Comparison of ENCODE assay signal across 1 cellular context in genomic region chr1:16249838-16250241, GRCh38.
TF ChIP-seq lines count a peak whose summit lies in the region.

No MANE protein-coding gene starts in this region.

TF ChIP-seq in HepG2, 621 proteins besides CTCF, POLR2A, EP300 and RAD21:
- TF ChIP-seq SRF (IDR thresholded peaks at IDR 0.05; ENCODE audit: low read depth, low read length) = peak; percentile 87
- peak; percentile 43; the same call in 1 of the 2 replicates for TF ChIP-seq LCORL (IDR thresholded peaks at IDR 0.05)
- TF ChIP-seq LCORL (CRISPR knock-in tag; IDR thresholded peaks at IDR 0.05) = no peak
- TF ChIP-seq CEBPB (IDR thresholded peaks at IDR 0.05; ENCODE audit: borderline replicate concordance, low read depth, low read length) = peak; percentile 67
- TF ChIP-seq, protein P1, sequence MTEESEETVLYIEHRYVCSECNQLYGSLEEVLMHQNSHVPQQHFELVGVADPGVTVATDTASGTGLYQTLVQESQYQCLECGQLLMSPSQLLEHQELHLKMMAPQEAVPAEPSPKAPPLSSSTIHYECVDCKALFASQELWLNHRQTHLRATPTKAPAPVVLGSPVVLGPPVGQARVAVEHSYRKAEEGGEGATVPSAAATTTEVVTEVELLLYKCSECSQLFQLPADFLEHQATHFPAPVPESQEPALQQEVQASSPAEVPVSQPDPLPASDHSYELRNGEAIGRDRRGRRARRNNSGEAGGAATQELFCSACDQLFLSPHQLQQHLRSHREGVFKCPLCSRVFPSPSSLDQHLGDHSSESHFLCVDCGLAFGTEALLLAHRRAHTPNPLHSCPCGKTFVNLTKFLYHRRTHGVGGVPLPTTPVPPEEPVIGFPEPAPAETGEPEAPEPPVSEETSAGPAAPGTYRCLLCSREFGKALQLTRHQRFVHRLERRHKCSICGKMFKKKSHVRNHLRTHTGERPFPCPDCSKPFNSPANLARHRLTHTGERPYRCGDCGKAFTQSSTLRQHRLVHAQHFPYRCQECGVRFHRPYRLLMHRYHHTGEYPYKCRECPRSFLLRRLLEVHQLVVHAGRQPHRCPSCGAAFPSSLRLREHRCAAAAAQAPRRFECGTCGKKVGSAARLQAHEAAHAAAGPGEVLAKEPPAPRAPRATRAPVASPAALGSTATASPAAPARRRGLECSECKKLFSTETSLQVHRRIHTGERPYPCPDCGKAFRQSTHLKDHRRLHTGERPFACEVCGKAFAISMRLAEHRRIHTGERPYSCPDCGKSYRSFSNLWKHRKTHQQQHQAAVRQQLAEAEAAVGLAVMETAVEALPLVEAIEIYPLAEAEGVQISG (CRISPR knock-in tag; IDR thresholded peaks at IDR 0.05) = no peak
